In genomic region chr10:62049815-62050626, GRCh38 we compare ENCODE assay signal across 9 cellular contexts.
DNase-seq lines count a peak whose midpoint lies in the region; ATAC-seq, FAIRE-seq and TF ChIP-seq lines count a peak whose summit lies in the region.
"Had no signal": no experiment of that assay in that cellular context is flagged by ENCODE, and none has a peak within 500 bp of the region (broad histone marks: within the 10 kb centered on the region; RNA-seq: fewer than 3 reads in every experiment).

No MANE protein-coding gene starts in this region.

- CTCF ChIA-PET in activated naive CD4-positive, alpha-beta T cell treated with anti-CD3 and anti-CD28 coated beads, Interleukin-2, amount 10 ng/mL, durations not matched to agents 7 days and 5 days (lab: Charles Lee) = interaction anchor here (0.8 to 4.1 kb wide), 12 partner anchors 11 to 197 kb away, joined by 3 to 43 read pairs (median 6); partner anchors contain the start of gene ARID5B
- CTCF ChIA-PET in MCF 10A (lab: Yijun Ruan, JAX) = interaction anchor here (0.6 to 3.5 kb wide), 14 partner anchors 9 to 385 kb away, joined by 3 to 28 read pairs (median 3); partner anchors contain the start of gene ARID5B

- in situ Hi-C loops in transverse colon (cut with MboI; ENCODE audit: low pct_ligation_motif_present in 1 of 4, low pct_unique_long_range_greater_than_20kb in 1 of 4, low sequenced_read_pairs in 3 of 4) = loop anchor here (10.0 kb wide), 4 partner anchors 145 to 195 kb away; partner anchors contain the start of gene ARID5B (in 3 of the 4)

- POLR2A ChIA-PET in MCF 10A (lab: Yijun Ruan, JAX) = interaction anchor here (0.7 to 6.4 kb wide), 27 partner anchors 8 to 652 kb away, joined by 3 to 98 read pairs (median 6); partner anchors contain the start of gene ARID5B

- ATAC-seq in GM21367 (IDR thresholded peaks at IDR 0.05; ENCODE audit: unreplicated experiment) = no peak

- TF ChIP-seq CTCF in MCF 10A (IDR thresholded peaks at IDR 0.05; ENCODE audit: unreplicated experiment) (no peak), transverse colon (IDR thresholded peaks at IDR 0.05) (no peak)

- H3K4me3 Mint-ChIP-seq in activated naive CD4-positive, alpha-beta T cell treated with anti-CD3 and anti-CD28 coated beads, Interleukin-2, amount 10 ng/mL, durations not matched to agents 7 days and 5 days = peak overlapping the region; percentile 94
- peak overlapping the region; percentile 84 for H3K4me3 Mint-ChIP-seq in MCF 10A (ENCODE audit: unreplicated experiment)

- H3K4me1 ChIP-seq in mesodermal cell (ENCODE audit: control insufficient read depth, insufficient read depth, low read length, poor library complexity, severe bottlenecking) (peaks cover 36% of the 10 kb centered on the region), transverse colon (peaks cover 36 to 82% (median 52%) of the 10 kb centered on the region in 4 donors)

- H3K9me3 Mint-ChIP-seq in activated naive CD4-positive, alpha-beta T cell treated with anti-CD3 and anti-CD28 coated beads, Interleukin-2, amount 10 ng/mL, durations not matched to agents 7 days and 5 days = no peaks in the 10 kb centered on the region
- H3K9me3 Mint-ChIP-seq in MCF 10A (ENCODE audit: unreplicated experiment) = no peaks in the 10 kb centered on the region

- peaks cover 98% of the 10 kb centered on the region for H3K4me1 Mint-ChIP-seq in activated naive CD4-positive, alpha-beta T cell treated with anti-CD3 and anti-CD28 coated beads, Interleukin-2, amount 10 ng/mL, durations not matched to agents 7 days and 5 days
- peaks cover 33% of the 10 kb centered on the region for H3K4me1 Mint-ChIP-seq in MCF 10A (ENCODE audit: insufficient read depth, unreplicated experiment)

- peak overlapping the region; percentile 96 for H3K27ac ChIP-seq in mesodermal cell (ENCODE audit: low read depth, low read length, severe bottlenecking)
- H3K27ac ChIP-seq in transverse colon = peak overlapping the region; percentile 85 to 92 (median 89)

- no peaks in the 10 kb centered on the region for H3K27me3 ChIP-seq in transverse colon

- H3K36me3 Mint-ChIP-seq in activated naive CD4-positive, alpha-beta T cell treated with anti-CD3 and anti-CD28 coated beads, Interleukin-2, amount 10 ng/mL, durations not matched to agents 7 days and 5 days = peaks cover 66% of the 10 kb centered on the region
- peaks cover 41% of the 10 kb centered on the region for H3K36me3 Mint-ChIP-seq in MCF 10A (ENCODE audit: insufficient read depth, unreplicated experiment)

- H3K36me3 ChIP-seq in mesodermal cell (ENCODE audit: control insufficient read depth, insufficient read depth, low read length) (peaks cover 36% of the 10 kb centered on the region), transverse colon (no peaks in the 10 kb centered on the region)

- H3K27ac Mint-ChIP-seq in activated naive CD4-positive, alpha-beta T cell treated with anti-CD3 and anti-CD28 coated beads, Interleukin-2, amount 10 ng/mL, durations not matched to agents 7 days and 5 days = peak overlapping the region; percentile 100
- peak overlapping the region; percentile 96 for H3K27ac Mint-ChIP-seq in MCF 10A (ENCODE audit: low read depth, unreplicated experiment)

- no TSS peak for BruUV-seq in MCF 10A (replicated peaks; lab: Mats Ljungman, UMichigan)

- H3K4me3 ChIP-seq in mesodermal cell (ENCODE audit: extremely low read depth, insufficient read depth, low read length, poor library complexity, severe bottlenecking) (peak overlapping the region; percentile 51), transverse colon (peak overlapping the region; percentile 27 to 50 (median 30))

- TF ChIP-seq POLR2A in transverse colon (IDR thresholded peaks at IDR 0.05) = no peak

- no peak for TF ChIP-seq EP300 in transverse colon (IDR thresholded peaks at IDR 0.05; ENCODE audit: low read depth)

- no peak for FAIRE-seq in RCC 7860 (lab: Jason Lieb, UNC)

- DNase-seq in activated naive CD4-positive, alpha-beta T cell treated with anti-CD3 and anti-CD28 coated beads, Interleukin-2, amount 10 ng/mL, durations not matched to agents 7 days and 5 days = no peak
- no peak for DNase-seq in activated naive CD4-positive, alpha-beta T cell treated with Interleukin-2 at 50 U/mL for 16 hours
- DNase-seq in MCF 10A (ENCODE audit: unreplicated experiment) (no peak), transverse colon (no peak), RCC 7860 (ENCODE audit: low spot score) (no peak), RKO (ENCODE audit: low spot score) (no peak)
- DNase-seq: DND-41 had no signal

- H3K9me3 ChIP-seq in mesodermal cell (ENCODE audit: control insufficient read depth, low read length) (no peaks in the 10 kb centered on the region), transverse colon (no peaks in the 10 kb centered on the region)

- H3K27me3 Mint-ChIP-seq in activated naive CD4-positive, alpha-beta T cell treated with anti-CD3 and anti-CD28 coated beads, Interleukin-2, amount 10 ng/mL, durations not matched to agents 7 days and 5 days = no peaks in the 10 kb centered on the region
- H3K27me3 Mint-ChIP-seq in MCF 10A (ENCODE audit: insufficient read depth, unreplicated experiment) = no peaks in the 10 kb centered on the region

- intact Hi-C loops in MCF 10A (cut with micrococcal nuclease) (loop anchor here (10.0 kb wide), 1 partner anchor 335 kb away; no protein-coding TSS in a partner anchor), transverse colon (cut with DNase I; ENCODE audit: low total_unique reads) (loop anchor here (5.0 kb wide), 1 partner anchor 47 kb away; no protein-coding TSS in a partner anchor)

- WGBS in mesodermal cell (ENCODE audit: insufficient coverage in 2 of 2), 2 experiments = 69 to 100% methylated on average over 1 to 2 of the region's 3 CpGs
- WGBS in transverse colon (ENCODE audit: low coverage in 1 of 2), 2 donors = 32 to 36% methylated on average over 3 of the region's 3 CpGs
